ENCODE assay signal across 25 cellular contexts in the genomic region with DNA sequence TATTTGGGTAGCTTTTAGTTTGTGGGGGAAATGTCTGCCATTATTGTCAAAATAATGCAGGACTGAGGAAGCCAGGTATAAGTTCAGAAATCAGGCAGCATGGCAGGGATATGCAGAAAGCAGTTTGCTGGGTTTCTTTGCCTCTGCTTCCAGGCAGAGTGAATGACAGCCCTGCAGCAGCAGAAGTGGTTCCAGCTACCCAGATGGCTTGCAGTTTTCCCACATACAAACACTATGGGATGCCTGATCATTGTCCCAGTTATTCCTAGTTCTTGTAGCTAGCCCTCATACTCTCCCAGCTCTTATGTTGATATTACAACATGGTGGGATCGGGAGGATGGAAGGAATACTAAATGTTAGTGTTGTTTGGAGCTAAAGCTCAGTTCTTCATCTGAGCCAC. TPM values are rescaled to one million over a fixed set of nuclear protein-coding genes. Genes with fewer than 3 reads are reported as not detected.
A peak's percentile ranks its signal among the peaks of the same experiment; 100 is the strongest.
DNase-seq lines count a peak whose midpoint lies in the region; TF ChIP-seq lines count a peak whose summit lies in the region.
"Had no signal": no experiment of that assay in that cellular context is flagged by ENCODE, and none has a peak within 500 bp of the region (broad histone marks: within the 10 kb centered on the region; RNA-seq: fewer than 3 reads in every experiment).

No MANE protein-coding gene starts in this region.

- intact Hi-C loops in Caco-2 (cut with micrococcal nuclease; ENCODE audit: unreplicated experiment), result no loop called here

- H3K9me3 Mint-ChIP-seq in endodermal cell, result no peaks in the 10 kb centered on the region
- no peaks in the 10 kb centered on the region for H3K9me3 Mint-ChIP-seq in Caco-2 (ENCODE audit: unreplicated experiment)
- H3K9me3 Mint-ChIP-seq: CD8-positive, alpha-beta T cell; HFFc6; memory B cell; stimulated activated memory B cell treated with anti-CD40 and anti-IgM and Interleukin-4, amounts not matched to agents 10 μg/mL and 1 μg/mL and 100 μg/mL, for 72 hours; T-cell had no signal

- TF ChIP-seq CTCF in Loucy (conservative IDR thresholded peaks at IDR 0.05; ENCODE audit: low read length), result no peak
- no peak for TF ChIP-seq CTCF in endodermal cell (conservative IDR thresholded peaks at IDR 0.05)
- TF ChIP-seq CTCF in smooth muscle cell (IDR thresholded peaks at IDR 0.05; ENCODE audit: borderline replicate concordance, insufficient read depth, poor library complexity, severe bottlenecking), result no peak
- TF ChIP-seq CTCF in Caco-2 (IDR thresholded peaks at IDR 0.05; ENCODE audit: insufficient read depth in 1 of 2, low read depth in 1 of 2, low read length in 1 of 2, severe bottlenecking in 1 of 2, unreplicated experiment in 1 of 2), result no peak

- no peak overlapping the region for H3K4me2 ChIP-seq in Loucy (ENCODE audit: low read depth, low read length, poor library complexity, severe bottlenecking)
- no peak overlapping the region for H3K4me2 ChIP-seq in smooth muscle cell

- H3K79me2 ChIP-seq in Loucy (ENCODE audit: insufficient read depth, low read length), result no peaks in the 10 kb centered on the region; the same call in 1 of the 2 replicates
- H3K79me2 ChIP-seq in smooth muscle cell (ENCODE audit: low read depth), result no peaks in the 10 kb centered on the region

- in situ Hi-C loops in G401 (cut with HindIII; ENCODE audit: low sequenced_read_pairs), result no loop called here

- DNase-seq in G401 (ENCODE audit: low spot score), result peak; percentile 80
- DNase-seq in endodermal cell, result peak; percentile 23
- DNase-seq in smooth muscle cell (lab: John Stamatoyannopoulos, UW; ENCODE audit: unreplicated experiment), result no peak
- no peak for DNase-seq in Caco-2
- DNase-seq in mucosa of gallbladder (ENCODE audit: low spot score), result no peak
- DNase-seq in NCI-H2171 (lab: John Stamatoyannopoulos, UW), result no peak
- DNase-seq: activated naive CD4-positive, alpha-beta T cell treated with Interleukin-2 at 50 U/mL for 16 hours; activated T-cell treated with anti-CD3 and anti-CD28 coated beads, Interleukin-2, amount 50 U/mL, for 48 hours; CD8-positive, alpha-beta T cell; dermis blood vessel endothelial cell; HFFc6; kidney; MG63; NCI-H2107; stimulated activated CD4-positive, alpha-beta T cell treated with anti-CD3 and anti-CD28 coated beads, Interleukin-4, amount 100 ng/mL, for 1 hour; T-cell; tibial artery had no signal

- CTCF ChIA-PET in Caco-2 (lab: Charles Lee), result interaction anchor here (0.7 to 5.5 kb wide), 5 partner anchors 8 to 89 kb away, joined by 3 to 66 read pairs (median 5); no protein-coding TSS in a partner anchor

- POLR2A ChIA-PET in Caco-2 (lab: Charles Lee), result interaction anchor here (0.6 to 1.0 kb wide), 2 partner anchors 15 to 75 kb away, joined by 3 to 5 read pairs; a partner anchor contains a TSS

- H3K27me3 Mint-ChIP-seq in endodermal cell (ENCODE audit: insufficient read depth) (no peaks in the 10 kb centered on the region), Caco-2 (ENCODE audit: insufficient read depth, unreplicated experiment) (no peaks in the 10 kb centered on the region)
- H3K27me3 Mint-ChIP-seq: T-cell had no signal

- H3K27ac Mint-ChIP-seq in endodermal cell (no peak overlapping the region), Caco-2 (ENCODE audit: unreplicated experiment) (no peak overlapping the region)
- H3K27ac Mint-ChIP-seq: CD8-positive, alpha-beta T cell; HFFc6; memory B cell; stimulated activated memory B cell treated with anti-CD40 and anti-IgM and Interleukin-4, amounts not matched to agents 10 μg/mL and 1 μg/mL and 100 μg/mL, for 72 hours; T-cell had no signal

- H3K36me3 ChIP-seq in Loucy (ENCODE audit: insufficient read depth, low read length), result no peaks in the 10 kb centered on the region
- no peaks in the 10 kb centered on the region for H3K36me3 ChIP-seq in endodermal cell (ENCODE audit: control insufficient read depth, insufficient read depth, low read length)
- no peaks in the 10 kb centered on the region for H3K36me3 ChIP-seq in smooth muscle cell (ENCODE audit: low read depth)
- H3K36me3 ChIP-seq in Caco-2 (ENCODE audit: control insufficient read depth, insufficient read depth, low read length), result no peaks in the 10 kb centered on the region
- H3K36me3 ChIP-seq: cardiac muscle cell, MG63, tibial artery had no signal

- BruUV-seq in Caco-2 (replicated peaks; lab: Mats Ljungman, UMichigan), result no TSS peak

- H3K27me3 ChIP-seq in Loucy (ENCODE audit: insufficient read depth, low read length, poor library complexity, severe bottlenecking), result no peaks in the 10 kb centered on the region
- H3K27me3 ChIP-seq in endodermal cell (ENCODE audit: control insufficient read depth, insufficient read depth, low read length, poor library complexity, severe bottlenecking), result no peaks in the 10 kb centered on the region
- H3K27me3 ChIP-seq in smooth muscle cell (ENCODE audit: low read depth), result no peaks in the 10 kb centered on the region
- no peaks in the 10 kb centered on the region for H3K27me3 ChIP-seq in Caco-2 (replicated peaks; ENCODE audit: control insufficient read depth, insufficient read depth, low read length)
- H3K27me3 ChIP-seq: cardiac muscle cell, MG63, tibial artery had no signal

- H3K4me3 ChIP-seq in Loucy (ENCODE audit: low read length, poor library complexity, severe bottlenecking), result no peak overlapping the region
- H3K4me3 ChIP-seq in endodermal cell (ENCODE audit: low read length), result no peak overlapping the region
- no peak overlapping the region for H3K4me3 ChIP-seq in smooth muscle cell
- no peak overlapping the region for H3K4me3 ChIP-seq in Caco-2 (ENCODE audit: low read depth, low read length)
- H3K4me3 ChIP-seq: cardiac muscle cell, MG63, tibial artery had no signal

- H3F3A ChIP-seq in Loucy (ENCODE audit: low read depth) (peaks cover 4% of the 10 kb centered on the region; the same call in 1 of the 2 replicates), smooth muscle cell (ENCODE audit: low read depth) (peaks cover 49% of the 10 kb centered on the region)

- H3K9me2 ChIP-seq in Loucy (replicated peaks; ENCODE audit: low read depth, low read length), result no peaks in the 10 kb centered on the region

- no peak overlapping the region for H3K9ac ChIP-seq in Loucy (ENCODE audit: low read depth, low read length, poor library complexity, severe bottlenecking)
- no peak overlapping the region for H3K9ac ChIP-seq in endodermal cell (ENCODE audit: extremely low read depth, low read length, poor library complexity, severe bottlenecking)
- H3K9ac ChIP-seq in smooth muscle cell (ENCODE audit: low read depth), result no peak overlapping the region

- no peak overlapping the region for H3K4me3 Mint-ChIP-seq in endodermal cell
- H3K4me3 Mint-ChIP-seq in Caco-2 (ENCODE audit: unreplicated experiment), result no peak overlapping the region
- H3K4me3 Mint-ChIP-seq: CD8-positive, alpha-beta T cell; HFFc6; memory B cell; stimulated activated memory B cell treated with anti-CD40 and anti-IgM and Interleukin-4, amounts not matched to agents 10 μg/mL and 1 μg/mL and 100 μg/mL, for 72 hours; T-cell had no signal

- H2AFZ ChIP-seq in Loucy (ENCODE audit: low read length), result peak overlapping the region; percentile 48; the same call in 1 of the 2 replicates
- no peak overlapping the region for H2AFZ ChIP-seq in smooth muscle cell (ENCODE audit: low read depth)

- 61% methylated on average over 1 of the region's 1 CpG; no CpG with 5 or more reads in 1 of the 2 experiments for WGBS in endodermal cell (ENCODE audit: insufficient coverage in 1 of 2, insufficient read length in 1 of 2), 2 experiments
- WGBS in smooth muscle cell (ENCODE audit: low lambda C conversion rate), result 88% methylated on average over 1 of the region's 1 CpG

- peaks cover 15% of the 10 kb centered on the region for H3K4me1 Mint-ChIP-seq in endodermal cell
- H3K4me1 Mint-ChIP-seq in Caco-2 (ENCODE audit: low read depth, unreplicated experiment), result peaks cover 15% of the 10 kb centered on the region

- no peaks in the 10 kb centered on the region for H4K20me1 ChIP-seq in Loucy (ENCODE audit: insufficient read depth, low read length, poor library complexity, severe bottlenecking)
- H4K20me1 ChIP-seq in smooth muscle cell (ENCODE audit: low read depth), result no peaks in the 10 kb centered on the region

- H3K9me3 ChIP-seq in Loucy (ENCODE audit: insufficient read depth, low read depth, low read length) (no peaks in the 10 kb centered on the region), endodermal cell (ENCODE audit: control insufficient read depth, low read length) (no peaks in the 10 kb centered on the region), smooth muscle cell (replicated peaks; ENCODE audit: low read depth) (no peaks in the 10 kb centered on the region), Caco-2 (no peaks in the 10 kb centered on the region)
- H3K9me3 ChIP-seq: MG63, tibial artery had no signal

- H3K36me3 Mint-ChIP-seq in endodermal cell (ENCODE audit: low read depth) (no peaks in the 10 kb centered on the region), Caco-2 (ENCODE audit: insufficient read depth, unreplicated experiment) (peaks cover 5% of the 10 kb centered on the region)
- H3K36me3 Mint-ChIP-seq: CD8-positive, alpha-beta T cell; memory B cell; stimulated activated memory B cell treated with anti-CD40 and anti-IgM and Interleukin-4, amounts not matched to agents 10 μg/mL and 1 μg/mL and 100 μg/mL, for 72 hours; T-cell had no signal

- peaks cover 24% of the 10 kb centered on the region for H3K4me1 ChIP-seq in Loucy (ENCODE audit: insufficient read depth, low read length, poor library complexity, severe bottlenecking)
- peaks cover 7% of the 10 kb centered on the region for H3K4me1 ChIP-seq in endodermal cell (ENCODE audit: control insufficient read depth, insufficient read depth, low read length)
- peaks cover 35% of the 10 kb centered on the region for H3K4me1 ChIP-seq in smooth muscle cell (ENCODE audit: low read depth)
- H3K4me1 ChIP-seq in Caco-2, result peaks cover 17% of the 10 kb centered on the region

- no peak overlapping the region for H3K27ac ChIP-seq in endodermal cell (ENCODE audit: low read depth, low read length)
- H3K27ac ChIP-seq in smooth muscle cell (ENCODE audit: low read depth), result peak overlapping the region; percentile 97

RNA-seq across cellular contexts. Expression of a gene that starts 2.8 kb away (rescaled TPM):
- total RNA-seq in G401 (2014; rRNA removed; shearing (Covaris generic)), result 64.4 and 67.8 TPM in 2 replicates
- total RNA-seq in endodermal cell, result 10 to 100 TPM; 12.0 to 14.5 TPM
- polyA plus RNA-seq in endodermal cell (2013, experiment 1 of 2), result 19.3 TPM
- polyA plus RNA-seq in endodermal cell (2013, experiment 2 of 2), result 18.9 TPM
- 19.7 and 24.8 TPM in 2 replicates for total RNA-seq in smooth muscle cell
- 11.9 and 12.4 TPM in 2 replicates for polyA plus RNA-seq in smooth muscle cell
- total RNA-seq in Caco-2 (2022), result 4.9 and 6.4 TPM in 2 replicates
- total RNA-seq in mucosa of gallbladder, result 25.1 TPM

RNA-seq across cellular contexts. Expression of a gene that starts 15.6 kb away (rescaled TPM):
- total RNA-seq in G401 (2014; rRNA removed; shearing (Covaris generic)), result 11.8 and 26.1 TPM in 2 replicates
- total RNA-seq in endodermal cell (1 to 10 TPM; 2.6 to 3.8 TPM), smooth muscle cell (0.90 and 3.0 TPM in 2 replicates), Caco-2 (2022) (14.4 and 14.8 TPM in 2 replicates), mucosa of gallbladder (34.4 TPM)
- polyA plus RNA-seq in endodermal cell (2013, experiment 1 of 2), result 0.28 TPM
- 0.66 TPM for polyA plus RNA-seq in endodermal cell (2013, experiment 2 of 2)
- polyA plus RNA-seq in smooth muscle cell, result 0.64 and 1.2 TPM in 2 replicates
- total RNA-seq: CD8-positive, alpha-beta T cell; T-cell had no signal

RNA-seq across cellular contexts. Expression of a gene that starts 21.8 kb away (rescaled TPM):
- total RNA-seq in G401 (2014; rRNA removed; shearing (Covaris generic)), result 11.7 and 30.6 TPM in 2 replicates
- under 1 TPM; 0.20 to 0.33 TPM for total RNA-seq in endodermal cell
- 0.57 TPM for polyA plus RNA-seq in endodermal cell (2013, experiment 1 of 2)
- not detected for polyA plus RNA-seq in endodermal cell (2013, experiment 2 of 2)
- total RNA-seq in smooth muscle cell, result not detected in 2 replicates
- polyA plus RNA-seq in smooth muscle cell, result 0.18 and 0.87 TPM in 2 replicates
- not detected in 2 replicates for total RNA-seq in Caco-2 (2022)
- total RNA-seq in mucosa of gallbladder, result 3.9 TPM
- total RNA-seq: CD8-positive, alpha-beta T cell; dermis blood vessel endothelial cell; endothelial cell of umbilical vein; glomerular endothelial cell; NCI-H460; osteocyte; T-cell had no signal
- polyA plus RNA-seq: endothelial cell of umbilical vein had no signal

RNA-seq across cellular contexts. Expression of a gene that starts 22.7 kb away (rescaled TPM):
- total RNA-seq in G401 (2014; rRNA removed; shearing (Covaris generic)), result 153 and 175 TPM in 2 replicates
- total RNA-seq in endodermal cell, result 1 to 10 TPM in 1 of 2 donors, under 1 TPM in 1; 0.84 to 4.4 TPM
- polyA plus RNA-seq in endodermal cell (2013, experiment 1 of 2), result 1.4 TPM
- polyA plus RNA-seq in endodermal cell (2013, experiment 2 of 2), result 1.3 TPM
- total RNA-seq in smooth muscle cell, result 26.6 and 47.4 TPM in 2 replicates
- polyA plus RNA-seq in smooth muscle cell, result 97.4 and 125 TPM in 2 replicates
- total RNA-seq in Caco-2 (2022), result 1.1 and 1.9 TPM in 2 replicates
- total RNA-seq in mucosa of gallbladder, result 277 TPM
- total RNA-seq: CD8-positive, alpha-beta T cell; endothelial cell of umbilical vein had no signal

RNA-seq across cellular contexts. Expression of a gene that starts 55.0 kb away (rescaled TPM):
- total RNA-seq in G401 (2014; rRNA removed; shearing (Covaris generic)), result 41.0 and 66.8 TPM in 2 replicates
- total RNA-seq in endodermal cell, result 10 to 100 TPM; 11.6 to 12.7 TPM
- 38.3 TPM for polyA plus RNA-seq in endodermal cell (2013, experiment 1 of 2)
- polyA plus RNA-seq in endodermal cell (2013, experiment 2 of 2), result 30.1 TPM
- 2.7 and 10.5 TPM in 2 replicates for total RNA-seq in smooth muscle cell
- polyA plus RNA-seq in smooth muscle cell, result 17.6 and 19.2 TPM in 2 replicates
- total RNA-seq in Caco-2 (2022), result 69.8 and 71.4 TPM in 2 replicates
- total RNA-seq in mucosa of gallbladder, result 21.8 TPM

Comparison
In these comparisons a context has a peak if more than half of its experiments do, and no peak if none do; other contexts are left out.
1. DNase-seq: peak in G401 (single experiment) and endodermal cell (single experiment); none in smooth muscle cell (single experiment), Caco-2 (0 of 2), mucosa of gallbladder (single experiment) and NCI-H2171 (single experiment).